ENCODE assay signal across 7 cellular contexts in the genomic region with DNA sequence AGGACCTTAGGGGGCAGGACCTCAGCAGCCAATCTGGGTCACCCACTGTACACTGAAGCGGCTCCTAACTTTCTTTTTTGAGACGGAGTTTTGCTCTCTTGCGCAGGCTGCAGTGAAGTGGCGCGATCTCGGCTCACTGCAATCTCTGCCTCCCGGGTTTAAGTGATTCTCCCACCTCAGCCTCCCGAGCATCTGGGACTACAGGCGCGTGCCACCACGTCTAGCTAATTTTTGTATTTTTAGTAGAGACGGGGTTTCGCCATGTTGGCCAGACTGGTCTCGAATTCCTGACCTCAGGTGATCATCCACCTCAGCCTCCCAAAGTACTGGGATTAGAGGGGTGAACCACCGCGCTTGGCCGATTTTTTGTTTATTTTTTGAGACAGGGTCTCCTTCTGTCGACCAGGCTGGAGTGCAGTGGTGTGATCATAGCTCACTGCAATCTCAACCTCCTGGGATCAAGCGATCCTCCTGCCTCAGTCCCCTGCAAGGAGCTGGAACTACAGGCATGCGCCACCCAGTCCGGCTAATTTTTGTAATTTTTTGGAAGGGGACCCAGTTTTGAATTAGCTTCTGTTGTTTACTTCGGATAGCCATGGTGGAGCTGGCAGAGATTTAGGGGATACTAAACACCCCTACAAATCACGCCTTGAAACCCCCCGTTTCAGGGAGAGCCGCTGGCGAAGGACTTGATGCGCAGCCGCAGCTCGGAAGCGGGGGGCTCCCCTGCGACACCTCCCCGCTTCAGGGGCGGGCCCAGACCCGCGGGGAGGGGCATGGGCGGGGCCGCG. TPM values are rescaled to one million over a fixed set of nuclear protein-coding genes. Genes with fewer than 3 reads are reported as not detected.
DNase-seq lines count a peak whose midpoint lies in the region; ATAC-seq and TF ChIP-seq lines count a peak whose summit lies in the region.

No MANE protein-coding gene starts in this region.

- H3K4me3 ChIP-seq in HCT116 (replicated peaks in 1 of 2; ENCODE audit: low read depth in 1 of 2, low read length in 2 of 2) (peak overlapping the region; percentile 99), right cardiac atrium (ENCODE audit: low read length) (peak overlapping the region; percentile 89)

- peak overlapping the region; percentile 11 for H2AFZ ChIP-seq in HCT116 (ENCODE audit: low read depth, low read length, poor library complexity, severe bottlenecking)

- H3K4me1 ChIP-seq in HCT116 (ENCODE audit: control insufficient read depth in 1 of 2, insufficient read depth in 2 of 2, low read length in 2 of 2) (peaks cover 9 to 27% of the 10 kb centered on the region in 2 experiments; a peak in 3 of 4 replicates), right cardiac atrium (ENCODE audit: control insufficient read depth, insufficient read depth, low read length) (peaks cover 10% of the 10 kb centered on the region)

- no peaks in the 10 kb centered on the region for H3K9me3 ChIP-seq in HCT116 (ENCODE audit: control insufficient read depth in 1 of 2, insufficient read depth in 1 of 2, low read depth in 1 of 2, low read length in 2 of 2)
- no peaks in the 10 kb centered on the region for H3K9me3 ChIP-seq in right cardiac atrium (ENCODE audit: control insufficient read depth, low read length)

- no peaks in the 10 kb centered on the region for H3K36me3 ChIP-seq in HCT116 (ENCODE audit: control insufficient read depth in 1 of 2, insufficient read depth in 2 of 2, low read length in 2 of 2)

- no peaks in the 10 kb centered on the region for H3K9me2 ChIP-seq in HCT116 (ENCODE audit: insufficient read depth)

- DNase-seq in HCT116 (ENCODE audit: low read depth, low spot score) (no peak), WTC11 (ENCODE audit: low spot score) (peak; percentile 83), right cardiac atrium (peak in 1 of 3 donors; percentile 51), smooth muscle cell of the brain vasculature (ENCODE audit: low read depth, low spot score) (peak; percentile 31), NCI-H82 treated with DMSO at 0.1 percent for 48 hours (lab: John Stamatoyannopoulos, UW; ENCODE audit: unreplicated experiment) (no peak), SW 1271 (lab: John Stamatoyannopoulos, UW) (no peak)

- no peak for TF ChIP-seq POLR2A in HCT116 (IDR thresholded peaks at IDR 0.05; ENCODE audit: borderline replicate concordance, extremely low read depth, insufficient read depth, insufficient read length)

- intact Hi-C loops in HCT116 (cut with micrococcal nuclease): loop anchor here (1.0 to 2.0 kb wide), 2 partner anchors 73 to 153 kb away; partner anchors contain the start of genes ARID3B and UBL7
- intact Hi-C loops in right cardiac atrium (cut with DNase I): loop anchor here in 3 of 4 donors (5.0 to 10.0 kb wide), 3 partner anchors 69 to 149 kb away; partner anchors contain the start of genes ARID3B (in 2 of the 3) and UBL7 (in 1 of the 3)

- peak overlapping the region; percentile 92 for H3K4me2 ChIP-seq in HCT116 (ENCODE audit: low read length)

- peak overlapping the region; percentile 13; the same call in 1 of the 2 replicates for H3K27ac ChIP-seq in HCT116 (ENCODE audit: low read depth, low read length)
- no peak overlapping the region for H3K27ac ChIP-seq in right cardiac atrium (ENCODE audit: low read length)

- H3K27me3 ChIP-seq in HCT116 (ENCODE audit: insufficient read depth, low read length) (no peaks in the 10 kb centered on the region), right cardiac atrium (ENCODE audit: control insufficient read depth, insufficient read depth) (no peaks in the 10 kb centered on the region)

- peaks cover 28% of the 10 kb centered on the region for H3K27me3 Mint-ChIP-seq in WTC11 (ENCODE audit: low read depth)

- WGBS in right cardiac atrium: 32% methylated on average over 38 of the region's 38 CpGs

- TSS peak; percentile 33 for BruUV-seq in HCT116 (replicated peaks; lab: Mats Ljungman, UMichigan)

- H3K9ac ChIP-seq in HCT116 (ENCODE audit: low read length): peak overlapping the region; percentile 99

- TF ChIP-seq RAD21 in HCT116 (IDR thresholded peaks at IDR 0.05; ENCODE audit: low read depth): no peak

- H3K4me3 Mint-ChIP-seq in WTC11: peak overlapping the region; percentile 86

- H3K36me3 Mint-ChIP-seq in WTC11: no peaks in the 10 kb centered on the region

- no peak for ATAC-seq in HCT116
- peak; percentile 58 for ATAC-seq in WTC11
- no peak for ATAC-seq in right cardiac atrium
- no peak for ATAC-seq in HG03457 (IDR thresholded peaks at IDR 0.05; ENCODE audit: unreplicated experiment)

- H3K27ac Mint-ChIP-seq in WTC11: no peak overlapping the region

- peaks cover 17% of the 10 kb centered on the region for H3K4me1 Mint-ChIP-seq in WTC11

- no peak for TF ChIP-seq CTCF in HCT116 (IDR thresholded peaks at IDR 0.05 in 2 of 3, conservative IDR thresholded peaks at IDR 0.05 in 1 of 3; ENCODE audit: borderline replicate concordance in 1 of 3, insufficient read depth in 1 of 3, low read depth in 2 of 3, low read length in 2 of 3)
- no peak for TF ChIP-seq CTCF in WTC11 (IDR thresholded peaks at IDR 0.05)

- POLR2A ChIA-PET in HCT116 (lab: Charles Lee): no interaction called here
- POLR2A ChIA-PET in WTC11 (lab: Charles Lee): interaction anchor here (0.6 to 3.4 kb wide), 5 partner anchors 16 to 289 kb away, joined by 3 to 16 read pairs (median 10); no protein-coding TSS in a partner anchor

- RAD21 ChIA-PET in HCT116 (lab: Charles Lee; ENCODE audit: low non-redundant PET in 1 of 2, low total read pairs in 2 of 2, uncharacterized antibody in 2 of 2, unreplicated experiment in 2 of 2): interaction anchor here in 1 of 2 experiments (0.7 kb wide), 1 partner anchor 68 kb away, joined by 3 read pairs; no protein-coding TSS in a partner anchor

- H3K79me2 ChIP-seq in HCT116 (ENCODE audit: insufficient read depth, low read length): peaks cover 35% of the 10 kb centered on the region

- no peaks in the 10 kb centered on the region for H4K20me1 ChIP-seq in HCT116 (ENCODE audit: insufficient read depth)

- H3K9me3 Mint-ChIP-seq in WTC11: no peaks in the 10 kb centered on the region

- CTCF ChIA-PET in HCT116 (lab: Charles Lee): interaction anchor here (0.8 to 1.2 kb wide), 2 partner anchors 112 to 239 kb away, joined by 3 to 4 read pairs; no protein-coding TSS in a partner anchor
- CTCF ChIA-PET in WTC11 (lab: Charles Lee): interaction anchor here (0.6 to 4.3 kb wide), 14 partner anchors 12 to 848 kb away, joined by 3 to 29 read pairs (median 5); partner anchors contain the start of gene ARID3B

TF ChIP-seq in HCT116, 20 proteins besides CTCF, POLR2A, EP300 and RAD21 (continues in another document):
- TF ChIP-seq SIN3A (IDR thresholded peaks at IDR 0.05; ENCODE audit: low read depth) (no peak), REST (IDR thresholded peaks at IDR 0.05; ENCODE audit: low read depth) (no peak)

TF ChIP-seq in WTC11, 78 proteins besides CTCF, POLR2A, EP300 and RAD21:
- peak; percentile 92 for TF ChIP-seq SP1 (CRISPR knock-in tag; conservative IDR thresholded peaks at IDR 0.05)
- no peak for TF ChIP-seq JUN (CRISPR knock-in tag; IDR thresholded peaks at IDR 0.05)

RNA-seq across cellular contexts. Expression of gene CLK3, which starts 1.5 kb away (rescaled TPM):
- total RNA-seq in HCT116 (2021; ENCODE audit: unreplicated experiment): 79.3 TPM
- 108 and 154 TPM in 2 replicates for polyA plus RNA-seq in HCT116 (2012)
- 45.2 to 48.1 TPM (median 46.3 TPM) in 3 replicates for total RNA-seq in WTC11 (2021)
- 10 to 100 TPM; 40.0 to 65.1 (median 53.3) TPM for total RNA-seq in right cardiac atrium
- 51.4 TPM for polyA plus RNA-seq in right cardiac atrium

Comparison
In these comparisons a context has a peak if more than half of its experiments do, and no peak if none do; other contexts are left out.
1. DNase-seq: peak in WTC11 (single experiment) and smooth muscle cell of the brain vasculature (single experiment); none in HCT116 (single experiment), NCI-H82 treated with DMSO at 0.1 percent for 48 hours (single experiment) and SW 1271 (0 of 2).
2. Of the 4 proteins assayed by ChIP-seq in both WTC11 and HCT116: peak only in WTC11: SP1; only in HCT116: none; in both: none; in neither: 3.